In genomic region chr11:65298131-65298535, GRCh38 we compare ENCODE assay signal across 13 cellular contexts. TPM values are rescaled to one million over a fixed set of nuclear protein-coding genes. Genes with fewer than 3 reads are reported as not detected.
DNase-seq lines count a peak whose midpoint lies in the region; ATAC-seq and TF ChIP-seq lines count a peak whose summit lies in the region.
"Had no signal": no experiment of that assay in that cellular context is flagged by ENCODE, and none has a peak within 500 bp of the region (broad histone marks: within the 10 kb centered on the region; RNA-seq: fewer than 3 reads in every experiment).

No MANE protein-coding gene starts in this region.

- H3K36me3 ChIP-seq in Peyer's patch (peaks cover 0 to 4% (median 0%) of the 10 kb centered on the region in 3 donors), lower lobe of right lung (peaks cover 39% of the 10 kb centered on the region), skeletal muscle tissue (ENCODE audit: control insufficient read depth in 3 of 3, insufficient read depth in 3 of 3, low read length in 3 of 3) (peaks cover 8 to 27% (median 22%) of the 10 kb centered on the region in 3 donors)

- H3K4me3 ChIP-seq in Peyer's patch (no peak overlapping the region), lower lobe of right lung (no peak overlapping the region), skeletal muscle tissue (ENCODE audit: low read length in 3 of 3) (peak overlapping the region; percentile 6 to 32 (median 9))

- H3K9me3 ChIP-seq in Peyer's patch (no peaks in the 10 kb centered on the region), lower lobe of right lung (no peaks in the 10 kb centered on the region), skeletal muscle tissue (ENCODE audit: control insufficient read depth in 3 of 3, low read length in 3 of 3) (no peaks in the 10 kb centered on the region)

- peak in 1 of 3 donors; percentile 69 for DNase-seq in Peyer's patch
- peak; percentile 68 for DNase-seq in lower lobe of right lung
- no peak for DNase-seq in T-helper 2 cell
- DNase-seq in NCI-H446 (lab: John Stamatoyannopoulos, UW), result no peak
- DNase-seq in kidney tubule cell (ENCODE audit: low spot score), result no peak
- DNase-seq: activated gamma-delta T cell, erythroblast, NCI-H1105, PC-3 had no signal

- ATAC-seq in esophagus mucosa (peak; percentile 38), lower lobe of right lung (peak; percentile 62 to 71), HG03045 (IDR thresholded peaks at IDR 0.05; ENCODE audit: unreplicated experiment) (no peak)
- ATAC-seq: PC-3 had no signal

- H3K9ac ChIP-seq in skeletal muscle tissue (ENCODE audit: low read depth in 1 of 3, low read length in 3 of 3), result peak overlapping the region; percentile 45 to 74 (median 47)

- H3K4me1 ChIP-seq in Peyer's patch, result peaks cover 0 to 35% (median 0%) of the 10 kb centered on the region in 4 donors
- peaks cover 53% of the 10 kb centered on the region for H3K4me1 ChIP-seq in lower lobe of right lung
- H3K4me1 ChIP-seq in skeletal muscle tissue (ENCODE audit: control insufficient read depth in 3 of 3, insufficient read depth in 3 of 3, low read length in 3 of 3), result peaks cover 32 to 44% (median 41%) of the 10 kb centered on the region in 3 donors

- TF ChIP-seq POLR2A in Peyer's patch (IDR thresholded peaks at IDR 0.05), result no peak

- H3K27me3 ChIP-seq in Peyer's patch, result no peaks in the 10 kb centered on the region
- H3K27me3 ChIP-seq in lower lobe of right lung (ENCODE audit: low read depth), result no peaks in the 10 kb centered on the region
- no peaks in the 10 kb centered on the region for H3K27me3 ChIP-seq in skeletal muscle tissue (ENCODE audit: control insufficient read depth in 3 of 3, insufficient read depth in 3 of 3, low read length in 3 of 3)

- TF ChIP-seq CTCF in Peyer's patch (IDR thresholded peaks at IDR 0.05), result no peak
- TF ChIP-seq CTCF in lower lobe of right lung (IDR thresholded peaks at IDR 0.05), result no peak

- H3K27ac ChIP-seq in Peyer's patch, result peak overlapping the region; percentile 44 to 92 (median 70)
- peak overlapping the region; percentile 80 for H3K27ac ChIP-seq in lower lobe of right lung
- peak overlapping the region; percentile 79 for H3K27ac ChIP-seq in skeletal muscle tissue (ENCODE audit: low read depth, low read length)
- H3K27ac ChIP-seq: HL-60 had no signal

- intact Hi-C loops in lower lobe of right lung (cut with DNase I), result no loop called here

RNA-seq across cellular contexts. Expression of gene CDC42EP2, which starts 16.5 kb away (rescaled TPM):
- total RNA-seq in Peyer's patch (10 to 100 TPM; 13.2 to 26.9 (median 24.7) TPM), esophagus mucosa (0.92 TPM), lower lobe of right lung (17.0 TPM), skeletal muscle tissue (19.3 TPM)

RNA-seq across cellular contexts. Expression of gene DPF2, which starts 35.5 kb away (rescaled TPM):
- total RNA-seq in Peyer's patch (10 to 100 TPM; 25.0 to 47.0 (median 39.5) TPM), esophagus mucosa (30.4 TPM), lower lobe of right lung (45.8 TPM), skeletal muscle tissue (24.5 TPM)

RNA-seq across cellular contexts. Expression of gene POLA2, which starts 36.4 kb away (rescaled TPM):
- 10 to 100 TPM in 2 of 4 donors, 1 to 10 TPM in 2; 6.8 to 25.6 (median 13.1) TPM for total RNA-seq in Peyer's patch
- total RNA-seq in esophagus mucosa, result 11.2 TPM
- total RNA-seq in lower lobe of right lung, result 8.7 TPM
- total RNA-seq in skeletal muscle tissue, result 2.1 TPM

RNA-seq across cellular contexts. Expression of gene TIGD3, which starts 56.4 kb away (rescaled TPM):
- 10 to 100 TPM in 1 of 4 donors, 1 to 10 TPM in 3; 3.3 to 11.7 (median 7.7) TPM for total RNA-seq in Peyer's patch
- 0.16 TPM for total RNA-seq in esophagus mucosa
- 0.18 TPM for total RNA-seq in lower lobe of right lung
- total RNA-seq in skeletal muscle tissue, result not detected

Comparison
In these comparisons a context has a peak if more than half of its experiments do, and no peak if none do; other contexts are left out.
1. H3K4me3 ChIP-seq: peak in skeletal muscle tissue (3 of 3); none in Peyer's patch (0 of 4) and lower lobe of right lung (single experiment).
2. Peak in every context shown above with its lines, with median percentiles within 50 percentile points of each other: H3K27ac ChIP-seq.